Comparison of ENCODE assay signal across 24 cellular contexts in the genomic region with DNA sequence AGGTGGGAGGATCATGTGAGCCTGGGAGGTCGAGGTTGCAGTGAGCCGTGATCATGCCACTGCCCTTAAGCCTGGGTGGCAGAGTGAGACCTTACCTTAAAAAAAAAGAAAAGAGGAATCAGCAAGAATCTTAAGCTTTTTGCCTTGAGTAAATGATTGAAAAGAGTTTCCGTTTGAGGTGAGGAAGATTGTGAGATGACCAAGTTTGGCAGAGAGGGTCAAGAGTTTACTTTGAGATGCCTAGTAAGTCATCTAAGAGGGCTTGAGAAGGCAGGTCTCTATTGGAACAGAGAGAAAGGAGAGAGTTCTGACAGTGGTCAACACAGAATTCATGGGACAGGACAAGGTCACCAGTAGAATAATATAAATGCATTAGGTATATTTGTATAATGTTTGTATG.
DNase-seq lines count a peak whose midpoint lies in the region; ATAC-seq and TF ChIP-seq lines count a peak whose summit lies in the region.
"Had no signal": no experiment of that assay in that cellular context is flagged by ENCODE, and none has a peak within 500 bp of the region (broad histone marks: within the 10 kb centered on the region; RNA-seq: fewer than 3 reads in every experiment).

No MANE protein-coding gene starts in this region.

- no peak for TF ChIP-seq CTCF in VCaP (conservative IDR thresholded peaks at IDR 0.05)

- intact Hi-C loops in posterior cingulate gyrus (cut with DNase I): no loop called here

- H3K27ac ChIP-seq in VCaP: peak overlapping the region; percentile 42
- H3K27ac ChIP-seq: adrenal gland, brain microvascular endothelial cell, esophagus muscularis mucosa, lower lobe of right lung, neural progenitor cell, suprapubic skin, uterus had no signal

- no peak for DNase-seq in posterior cingulate gyrus
- no peak for DNase-seq in activated effector memory CD4-positive, alpha-beta T cell treated with anti-CD3 and anti-CD28 coated beads, Interleukin-2, amount 50 U/mL, for 16 hours
- no peak for DNase-seq in NCI-H1105 (lab: John Stamatoyannopoulos, UW)
- no peak for DNase-seq in hypothalamus (lab: John Stamatoyannopoulos, UW)
- DNase-seq: activated CD4-positive, alpha-beta memory T cell treated with anti-CD3 and anti-CD28 coated beads, Interleukin-2, amount 10 ng/mL, durations not matched to agents 7 days and 5 days; activated T-cell treated with anti-CD3 and anti-CD28 coated beads for 4 hours; adrenal gland; COR-L47; effector memory CD4-positive, alpha-beta T cell; islet precursor cell; lower lobe of right lung; NCI-H1694 treated with DMSO at 0.1 percent for 48 hours; NCI-H2227 treated with DMSO at 0.1 percent for 48 hours; NCI-H774; uterus had no signal

- ATAC-seq in GM18858 (IDR thresholded peaks at IDR 0.05; ENCODE audit: unreplicated experiment): peak; percentile 40
- peak; percentile 91 for ATAC-seq in GM19467 (IDR thresholded peaks at IDR 0.05; ENCODE audit: unreplicated experiment)
- ATAC-seq in HG03095 (IDR thresholded peaks at IDR 0.05; ENCODE audit: unreplicated experiment): peak; percentile 75
- ATAC-seq: lower lobe of right lung, Right ventricle myocardium inferior had no signal

Comparison
In these comparisons a context has a peak if more than half of its experiments do, and no peak if none do; other contexts are left out.
1. ATAC-seq: peak in every context shown above with its lines; median percentile 91 in GM19467; 75 in HG03095; 40 in GM18858.